ENCODE assay signal across 18 cellular contexts in the genomic region with DNA sequence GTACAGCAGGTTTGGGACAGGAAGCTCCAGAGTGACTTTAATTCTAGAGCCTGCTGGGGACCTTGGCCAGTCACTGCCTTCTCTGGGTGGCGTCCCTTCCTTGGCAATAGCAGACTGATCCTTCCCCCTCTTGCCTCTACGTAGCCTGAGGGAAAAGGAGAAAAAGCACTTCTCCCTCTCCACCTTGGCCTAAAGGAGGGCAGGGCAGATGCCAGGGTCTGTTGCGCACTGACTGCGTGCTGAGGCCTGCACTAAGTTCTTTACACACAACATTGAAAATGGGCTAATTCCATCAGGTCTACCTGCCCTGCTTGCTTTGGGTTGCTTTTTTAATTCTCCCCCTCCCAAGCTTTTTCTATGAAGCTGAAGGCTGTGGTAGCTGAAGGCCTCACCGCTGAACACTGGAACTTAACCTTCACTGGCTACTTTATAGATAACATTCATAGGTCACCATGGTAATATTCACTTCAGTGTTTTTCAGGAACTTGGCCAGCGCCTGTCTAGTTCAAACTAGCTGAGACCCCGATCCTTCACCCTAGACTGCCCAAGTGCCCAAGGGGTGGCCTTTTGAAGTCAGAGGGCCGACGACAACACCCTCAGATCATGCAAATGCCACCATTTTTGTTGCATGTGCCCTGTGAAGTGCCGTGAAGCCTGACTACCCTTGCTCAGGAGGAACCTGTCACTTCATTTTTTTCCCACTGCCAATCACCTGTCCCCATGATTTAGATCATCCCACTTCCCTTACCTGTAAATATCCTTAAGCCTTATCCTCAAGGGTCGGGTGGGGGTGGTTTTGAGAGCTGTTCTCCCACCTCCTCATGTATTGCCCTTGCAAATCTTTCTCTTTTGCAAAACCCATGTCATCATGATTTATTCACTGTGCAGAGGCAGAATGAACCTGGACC. TPM values are rescaled to one million over a fixed set of nuclear protein-coding genes. Genes with fewer than 3 reads are reported as not detected.
"Had no signal": no experiment of that assay in that cellular context is flagged by ENCODE, and none has a peak within 500 bp of the region (broad histone marks: within the 10 kb centered on the region; RNA-seq: fewer than 3 reads in every experiment).

No MANE protein-coding gene starts in this region.

- H3K27me3 Mint-ChIP-seq: brain; effector memory CD8-positive, alpha-beta T cell had no signal

- H3K9ac ChIP-seq: neural progenitor cell had no signal

- H3K4me3 ChIP-seq: neural progenitor cell, pancreas, stomach, uterus had no signal

- H3K27ac ChIP-seq: neural progenitor cell, pancreas, stomach, uterus had no signal

- H2AFZ ChIP-seq: neural progenitor cell had no signal

- H3K36me3 ChIP-seq: neural progenitor cell, pancreas, uterus had no signal

- ATAC-seq: effector memory CD8-positive, alpha-beta T cell; left lobe of liver; pancreas; WTC11 had no signal

- DNase-seq: activated CD4-positive, alpha-beta T cell treated with anti-CD3 and anti-CD28 coated beads for 48 hours; activated naive CD4-positive, alpha-beta T cell treated with anti-CD3 and anti-CD28 coated beads, Interleukin-2, amount 10 ng/mL, durations not matched to agents 7 days and 5 days; amniotic stem cell; effector memory CD8-positive, alpha-beta T cell; hypothalamus; mesenchymal stem cell; stimulated activated CD4-positive, alpha-beta T cell treated with anti-CD3 and anti-CD28 coated beads, Interleukin-12 subunit alpha, Interleukin-12 subunit beta, amount 100 ng/mL, for 4 hours; stomach; T-helper 1 cell; uterus had no signal

- H3K36me3 Mint-ChIP-seq: activated naive CD4-positive, alpha-beta T cell treated with anti-CD3 and anti-CD28 coated beads, Interleukin-2, amount 10 ng/mL, durations not matched to agents 7 days and 5 days; brain; neural progenitor cell; WTC11 had no signal

- H3K4me2 ChIP-seq: neural progenitor cell had no signal

- H3K9me3 Mint-ChIP-seq: activated naive CD4-positive, alpha-beta T cell treated with anti-CD3 and anti-CD28 coated beads, Interleukin-2, amount 10 ng/mL, durations not matched to agents 7 days and 5 days; activated T-helper 2 cell treated with anti-CD3 and anti-CD28 coated beads, Interferon-gamma antibody, Interleukin-2, Interleukin-4, amounts not matched to agents 10 μg/mL and 5 μg/mL and 100 μg/mL, durations not matched to agents 14 hours and 24 hours and 36 hours; brain; dendritic cell treated with granulocyte-macrophage colony-stimulating factor and Interleukin-4, amounts not matched to agents 40 ng/mL and 50 ng/mL, for 4 days; effector memory CD8-positive, alpha-beta T cell; neural progenitor cell had no signal

- H3K4me1 Mint-ChIP-seq: WTC11 had no signal

- H3K27ac Mint-ChIP-seq: activated naive CD4-positive, alpha-beta T cell treated with anti-CD3 and anti-CD28 coated beads, Interleukin-2, amount 10 ng/mL, durations not matched to agents 7 days and 5 days; activated T-helper 2 cell treated with anti-CD3 and anti-CD28 coated beads, Interferon-gamma antibody, Interleukin-2, Interleukin-4, amounts not matched to agents 10 μg/mL and 5 μg/mL and 100 μg/mL, durations not matched to agents 14 hours and 24 hours and 36 hours; dendritic cell treated with granulocyte-macrophage colony-stimulating factor and Interleukin-4, amounts not matched to agents 40 ng/mL and 50 ng/mL, for 4 days; effector memory CD8-positive, alpha-beta T cell had no signal

- H3K4me3 Mint-ChIP-seq: activated naive CD4-positive, alpha-beta T cell treated with anti-CD3 and anti-CD28 coated beads, Interleukin-2, amount 10 ng/mL, durations not matched to agents 7 days and 5 days; brain; dendritic cell treated with granulocyte-macrophage colony-stimulating factor and Interleukin-4, amounts not matched to agents 40 ng/mL and 50 ng/mL, for 4 days; effector memory CD8-positive, alpha-beta T cell; neural progenitor cell; WTC11 had no signal

- H3K4me1 ChIP-seq: neural progenitor cell, uterus had no signal

- H3K9me3 ChIP-seq: pancreas, stomach, uterus had no signal

- H3K27me3 ChIP-seq: neural progenitor cell, pancreas, stomach, uterus had no signal

RNA-seq across cellular contexts. Expression of gene PRF1, which starts 28.7 kb away (rescaled TPM):
- total RNA-seq: epithelial cell of proximal tubule had no signal
